8 cellular contexts compared by ENCODE assay signal in the genomic region with DNA sequence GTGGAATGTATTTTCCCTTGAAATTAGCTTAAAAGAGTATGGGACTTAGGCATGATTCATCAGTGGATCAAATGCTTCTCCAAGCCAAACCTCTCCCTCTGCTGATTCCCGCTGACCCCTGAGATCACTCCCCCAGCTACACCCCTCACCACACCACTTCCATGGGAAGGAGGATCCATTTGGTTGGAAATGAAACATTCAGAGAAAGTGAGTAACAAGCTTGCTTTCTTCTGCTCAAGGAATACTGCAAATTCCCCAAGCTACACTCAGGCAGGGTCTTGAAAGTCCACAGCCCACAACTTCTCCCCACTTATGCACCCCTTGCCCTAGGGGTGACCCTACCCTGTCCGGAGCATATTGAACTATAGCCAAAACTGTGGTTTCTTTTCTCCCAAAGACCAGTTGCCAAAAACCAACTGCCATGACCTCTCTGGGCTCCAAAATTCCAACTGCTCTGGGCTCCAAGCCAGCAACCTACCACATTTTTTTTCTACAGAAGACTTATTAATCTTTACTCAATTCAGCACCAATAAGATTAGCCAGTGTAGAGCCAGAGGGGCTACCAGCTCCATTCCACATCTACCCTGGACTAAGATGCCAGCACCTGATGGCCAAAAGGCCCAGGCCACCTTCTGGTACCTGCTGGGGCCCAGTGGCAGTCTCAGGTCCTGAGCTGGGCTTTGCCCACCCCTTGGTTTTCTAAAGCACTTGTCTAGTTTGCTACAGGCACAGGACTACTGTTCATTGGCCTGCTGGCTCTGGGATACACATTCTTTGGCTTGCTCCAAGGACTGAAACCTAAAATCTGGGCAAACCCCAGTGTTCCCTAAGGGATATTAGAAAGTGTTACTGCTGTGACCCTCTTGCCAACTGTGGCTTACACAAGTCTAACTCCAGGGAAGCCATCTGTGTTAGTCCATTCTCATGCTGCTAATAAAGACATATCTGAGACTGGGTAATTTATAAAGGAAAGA.
A peak's percentile ranks its signal among the peaks of the same experiment; 100 is the strongest.
DNase-seq lines count a peak whose midpoint lies in the region; ATAC-seq and TF ChIP-seq lines count a peak whose summit lies in the region.

No MANE protein-coding gene starts in this region.

- no peaks in the 10 kb centered on the region for H3K9me3 Mint-ChIP-seq in stimulated activated memory B cell treated with anti-CD40 and anti-IgM and Interleukin-4, amounts not matched to agents 10 μg/mL and 1 μg/mL and 100 μg/mL, for 72 hours
- H3K9me3 Mint-ChIP-seq in activated CD4-positive, alpha-beta memory T cell treated with anti-CD3 and anti-CD28 coated beads for 36 hours, result no peaks in the 10 kb centered on the region

- H3K4me3 ChIP-seq in ascending aorta, result peak overlapping the region in 1 of 2 donors; percentile 26
- peak overlapping the region; percentile 41 for H3K4me3 ChIP-seq in iPS-18a (ENCODE audit: low read length)

- no peak for TF ChIP-seq POLR2A in erythroblast (IDR thresholded peaks at IDR 0.05; ENCODE audit: low read length)

- peaks cover 14 to 59% of the 10 kb centered on the region in 2 donors for H3K4me1 ChIP-seq in ascending aorta
- H3K4me1 ChIP-seq in iPS-18a (ENCODE audit: control insufficient read depth, low read depth, low read length), result peaks cover 41% of the 10 kb centered on the region

- H3K27ac ChIP-seq in ascending aorta (peak overlapping the region; percentile 69), iPS-18a (ENCODE audit: low read length) (no peak overlapping the region)

- no peak for TF ChIP-seq CTCF in ascending aorta (IDR thresholded peaks at IDR 0.05)

- H3K9me3 ChIP-seq in ascending aorta (no peaks in the 10 kb centered on the region), iPS-18a (ENCODE audit: control insufficient read depth, low read depth, low read length) (no peaks in the 10 kb centered on the region)

- DNase-seq in HK-2 (ENCODE audit: unreplicated experiment) (peak; percentile 48), ascending aorta (ENCODE audit: low spot score in 2 of 2) (no peak), erythroblast (lab: John Stamatoyannopoulos, UW) (no peak)
- DNase-seq in activated CD4-positive, alpha-beta memory T cell treated with anti-CD3 and anti-CD28 coated beads for 36 hours, result no peak
- DNase-seq in NK-92 treated with Interleukin-12 subunit alpha and Interleukin-12 subunit beta, amount 100 ng/mL, for 24 hours (lab: John Stamatoyannopoulos, UW), result no peak

- POLR2A ChIA-PET in activated CD4-positive, alpha-beta memory T cell treated with anti-CD3 and anti-CD28 coated beads for 36 hours (lab: Charles Lee), result no interaction called here

- H3K36me3 Mint-ChIP-seq in stimulated activated memory B cell treated with anti-CD40 and anti-IgM and Interleukin-4, amounts not matched to agents 10 μg/mL and 1 μg/mL and 100 μg/mL, for 72 hours, result no peaks in the 10 kb centered on the region
- no peaks in the 10 kb centered on the region for H3K36me3 Mint-ChIP-seq in activated CD4-positive, alpha-beta memory T cell treated with anti-CD3 and anti-CD28 coated beads for 36 hours

- no peak for ATAC-seq in stimulated activated memory B cell treated with anti-CD40 and anti-IgM and Interleukin-4, amounts not matched to agents 10 μg/mL and 1 μg/mL and 100 μg/mL, for 72 hours
- ATAC-seq in GM19455 (IDR thresholded peaks at IDR 0.05; ENCODE audit: unreplicated experiment), result no peak

- H3K9ac ChIP-seq in iPS-18a (ENCODE audit: low read length), result no peak overlapping the region

- peak overlapping the region; percentile 39 for H3K27ac Mint-ChIP-seq in stimulated activated memory B cell treated with anti-CD40 and anti-IgM and Interleukin-4, amounts not matched to agents 10 μg/mL and 1 μg/mL and 100 μg/mL, for 72 hours
- H3K27ac Mint-ChIP-seq in activated CD4-positive, alpha-beta memory T cell treated with anti-CD3 and anti-CD28 coated beads for 36 hours, result no peak overlapping the region

- H3K27me3 Mint-ChIP-seq in stimulated activated memory B cell treated with anti-CD40 and anti-IgM and Interleukin-4, amounts not matched to agents 10 μg/mL and 1 μg/mL and 100 μg/mL, for 72 hours, result no peaks in the 10 kb centered on the region
- H3K27me3 Mint-ChIP-seq in activated CD4-positive, alpha-beta memory T cell treated with anti-CD3 and anti-CD28 coated beads for 36 hours, result no peaks in the 10 kb centered on the region

- peaks cover 25% of the 10 kb centered on the region for H3K4me1 Mint-ChIP-seq in stimulated activated memory B cell treated with anti-CD40 and anti-IgM and Interleukin-4, amounts not matched to agents 10 μg/mL and 1 μg/mL and 100 μg/mL, for 72 hours
- H3K4me1 Mint-ChIP-seq in activated CD4-positive, alpha-beta memory T cell treated with anti-CD3 and anti-CD28 coated beads for 36 hours (ENCODE audit: low read depth), result peaks cover 20% of the 10 kb centered on the region

- H3K4me3 Mint-ChIP-seq in stimulated activated memory B cell treated with anti-CD40 and anti-IgM and Interleukin-4, amounts not matched to agents 10 μg/mL and 1 μg/mL and 100 μg/mL, for 72 hours, result no peak overlapping the region
- no peak overlapping the region for H3K4me3 Mint-ChIP-seq in activated CD4-positive, alpha-beta memory T cell treated with anti-CD3 and anti-CD28 coated beads for 36 hours

- H3K27me3 ChIP-seq in ascending aorta, result no peaks in the 10 kb centered on the region
- no peaks in the 10 kb centered on the region for H3K27me3 ChIP-seq in iPS-18a (ENCODE audit: control insufficient read depth, insufficient read depth, low read length)

- intact Hi-C loops in ascending aorta (cut with DNase I), result no loop called here
- intact Hi-C loops in activated CD4-positive, alpha-beta memory T cell treated with anti-CD3 and anti-CD28 coated beads for 36 hours (cut with micrococcal nuclease), result no loop called here

- CTCF ChIA-PET in activated CD4-positive, alpha-beta memory T cell treated with anti-CD3 and anti-CD28 coated beads for 36 hours (lab: Charles Lee), result interaction anchor here (1.2 kb wide), 2 partner anchors 35 to 94 kb away, joined by 3 to 4 read pairs; no protein-coding TSS in a partner anchor

- no peaks in the 10 kb centered on the region for H3K36me3 ChIP-seq in ascending aorta
- no peaks in the 10 kb centered on the region for H3K36me3 ChIP-seq in iPS-18a (ENCODE audit: control insufficient read depth, low read depth, low read length)
